Comparison of ENCODE assay signal across 8 cellular contexts in the genomic region with DNA sequence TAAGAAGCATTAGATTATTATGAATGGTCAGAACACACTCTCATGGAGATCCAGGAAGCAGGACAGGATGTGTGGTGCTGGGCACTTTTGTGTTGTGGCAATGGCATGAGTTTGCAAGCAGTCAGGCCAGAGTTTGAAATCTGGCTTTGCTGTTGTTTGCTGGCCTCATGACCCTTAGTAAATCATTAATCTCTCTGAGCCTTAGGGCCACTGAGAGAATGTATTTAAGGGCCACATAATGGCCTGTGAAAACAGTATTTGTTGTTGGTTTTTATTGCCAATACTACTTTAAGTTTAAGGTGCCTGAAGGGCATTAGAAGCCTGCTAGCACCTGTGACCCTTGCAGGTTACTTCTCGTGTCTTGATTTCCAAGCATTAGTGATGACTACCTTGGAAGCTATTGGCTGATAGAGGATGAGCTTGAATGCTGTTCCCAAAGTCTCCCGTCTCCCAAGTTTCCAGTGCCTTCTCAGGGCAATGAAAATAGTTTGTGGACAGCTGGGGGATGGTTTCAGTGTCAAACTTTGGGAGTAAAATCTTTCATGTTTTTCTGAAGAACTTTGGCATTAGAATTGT. TPM values are rescaled to one million over a fixed set of nuclear protein-coding genes. Genes with fewer than 3 reads are reported as not detected.
A peak's percentile ranks its signal among the peaks of the same experiment; 100 is the strongest.
DNase-seq lines count a peak whose midpoint lies in the region; ATAC-seq lines count a peak whose summit lies in the region.

No MANE protein-coding gene starts in this region.

- H3K27ac Mint-ChIP-seq in activated CD4-positive, alpha-beta T cell treated with anti-CD3 and anti-CD28 coated beads, Interleukin-2, amount 10 ng/mL, durations not matched to agents 24 days and 14 days = peak overlapping the region; percentile 46
- peak overlapping the region; percentile 85 for H3K27ac Mint-ChIP-seq in stimulated activated naive B cell treated with anti-CD40 and anti-IgM and Interleukin-4, amounts not matched to agents 10 μg/mL and 1 μg/mL and 100 μg/mL, for 72 hours

- H3K36me3 Mint-ChIP-seq in activated CD4-positive, alpha-beta T cell treated with anti-CD3 and anti-CD28 coated beads, Interleukin-2, amount 10 ng/mL, durations not matched to agents 24 days and 14 days (ENCODE audit: low read depth) = peaks cover 6% of the 10 kb centered on the region
- H3K36me3 Mint-ChIP-seq in stimulated activated naive B cell treated with anti-CD40 and anti-IgM and Interleukin-4, amounts not matched to agents 10 μg/mL and 1 μg/mL and 100 μg/mL, for 72 hours = peaks cover 13 to 17% of the 10 kb centered on the region in 2 donors

- H3K9me3 Mint-ChIP-seq in activated CD4-positive, alpha-beta T cell treated with anti-CD3 and anti-CD28 coated beads, Interleukin-2, amount 10 ng/mL, durations not matched to agents 24 days and 14 days = no peaks in the 10 kb centered on the region
- H3K9me3 Mint-ChIP-seq in stimulated activated naive B cell treated with anti-CD40 and anti-IgM and Interleukin-4, amounts not matched to agents 10 μg/mL and 1 μg/mL and 100 μg/mL, for 72 hours = peaks cover 0 to 4% of the 10 kb centered on the region in 2 donors

- no peak overlapping the region for H3K4me3 Mint-ChIP-seq in activated CD4-positive, alpha-beta T cell treated with anti-CD3 and anti-CD28 coated beads, Interleukin-2, amount 10 ng/mL, durations not matched to agents 24 days and 14 days
- H3K4me3 Mint-ChIP-seq in stimulated activated naive B cell treated with anti-CD40 and anti-IgM and Interleukin-4, amounts not matched to agents 10 μg/mL and 1 μg/mL and 100 μg/mL, for 72 hours = peak overlapping the region; percentile 65 to 70

- DNase-seq in activated CD4-positive, alpha-beta T cell treated with anti-CD3 and anti-CD28 coated beads, Interleukin-2, amount 10 ng/mL, durations not matched to agents 24 days and 14 days = no peak
- DNase-seq in activated CD4-positive, alpha-beta T cell treated with anti-CD3 and anti-CD28 coated beads for 48 hours = no peak
- DNase-seq in dermis microvascular lymphatic vessel endothelial cell (ENCODE audit: low read depth in 2 of 2) (peak; percentile 54 to 69), dedifferentiated amniotic fluid mesenchymal stem cell (ENCODE audit: extremely low spot score) (no peak), posterior vena cava (ENCODE audit: low spot score) (no peak), ecto neural progenitor cell (ENCODE audit: low spot score) (no peak)
- DNase-seq in stimulated activated naive B cell treated with anti-CD40 and anti-IgM and Interleukin-4, amounts not matched to agents 10 μg/mL and 1 μg/mL and 100 μg/mL, for 72 hours = no peak

- intact Hi-C loops in activated CD4-positive, alpha-beta T cell treated with anti-CD3 and anti-CD28 coated beads, Interleukin-2, amount 10 ng/mL, durations not matched to agents 24 days and 14 days (cut with micrococcal nuclease) = no loop called here
- intact Hi-C loops in posterior vena cava (cut with DNase I) = no loop called here

- H3K27me3 Mint-ChIP-seq in activated CD4-positive, alpha-beta T cell treated with anti-CD3 and anti-CD28 coated beads, Interleukin-2, amount 10 ng/mL, durations not matched to agents 24 days and 14 days = no peaks in the 10 kb centered on the region
- H3K27me3 Mint-ChIP-seq in stimulated activated naive B cell treated with anti-CD40 and anti-IgM and Interleukin-4, amounts not matched to agents 10 μg/mL and 1 μg/mL and 100 μg/mL, for 72 hours = no peaks in the 10 kb centered on the region

- ATAC-seq in HG03108 (IDR thresholded peaks at IDR 0.05; ENCODE audit: unreplicated experiment) = peak; percentile 61
- ATAC-seq in stimulated activated naive B cell treated with anti-CD40 and anti-IgM and Interleukin-4, amounts not matched to agents 10 μg/mL and 1 μg/mL and 100 μg/mL, for 72 hours (replicated peaks) = peak in 1 of 2 donors; percentile 6

- H3K4me1 Mint-ChIP-seq in activated CD4-positive, alpha-beta T cell treated with anti-CD3 and anti-CD28 coated beads, Interleukin-2, amount 10 ng/mL, durations not matched to agents 24 days and 14 days = peaks cover 53% of the 10 kb centered on the region
- peaks cover 46 to 89% of the 10 kb centered on the region in 2 donors for H3K4me1 Mint-ChIP-seq in stimulated activated naive B cell treated with anti-CD40 and anti-IgM and Interleukin-4, amounts not matched to agents 10 μg/mL and 1 μg/mL and 100 μg/mL, for 72 hours

RNA-seq across cellular contexts. Expression of a gene that starts 24.6 kb away (rescaled TPM):
- total RNA-seq in activated CD4-positive, alpha-beta T cell treated with anti-CD3 and anti-CD28 coated beads, Interleukin-2, amount 10 ng/mL, durations not matched to agents 24 days and 14 days = 60.6 and 63.4 TPM in 2 replicates
- total RNA-seq in dermis microvascular lymphatic vessel endothelial cell (15.7 and 26.6 TPM in 2 replicates), posterior vena cava (10 to 100 TPM; 66.9 to 81.7 TPM)

RNA-seq across cellular contexts. Expression of a gene that starts 39.3 kb away (rescaled TPM):
- total RNA-seq in activated CD4-positive, alpha-beta T cell treated with anti-CD3 and anti-CD28 coated beads, Interleukin-2, amount 10 ng/mL, durations not matched to agents 24 days and 14 days = 174 and 176 TPM in 2 replicates
- 8.1 and 17.7 TPM in 2 replicates for total RNA-seq in dermis microvascular lymphatic vessel endothelial cell
- total RNA-seq in posterior vena cava = 10 to 100 TPM; 52.0 to 55.0 TPM

Comparison
In these comparisons a context has a peak if more than half of its experiments do, and no peak if none do; other contexts are left out.
1. DNase-seq: peak in dermis microvascular lymphatic vessel endothelial cell (2 of 2); none in activated CD4-positive, alpha-beta T cell treated with anti-CD3 and anti-CD28 coated beads, Interleukin-2, amount 10 ng/mL, durations not matched to agents 24 days and 14 days (single experiment), activated CD4-positive, alpha-beta T cell treated with anti-CD3 and anti-CD28 coated beads for 48 hours (single experiment), stimulated activated naive B cell treated with anti-CD40 and anti-IgM and Interleukin-4, amounts not matched to agents 10 μg/mL and 1 μg/mL and 100 μg/mL, for 72 hours (single experiment), dedifferentiated amniotic fluid mesenchymal stem cell (single experiment), posterior vena cava (single experiment) and ecto neural progenitor cell (single experiment).